Comparison of ENCODE assay signal across 11 cellular contexts in the genomic region with DNA sequence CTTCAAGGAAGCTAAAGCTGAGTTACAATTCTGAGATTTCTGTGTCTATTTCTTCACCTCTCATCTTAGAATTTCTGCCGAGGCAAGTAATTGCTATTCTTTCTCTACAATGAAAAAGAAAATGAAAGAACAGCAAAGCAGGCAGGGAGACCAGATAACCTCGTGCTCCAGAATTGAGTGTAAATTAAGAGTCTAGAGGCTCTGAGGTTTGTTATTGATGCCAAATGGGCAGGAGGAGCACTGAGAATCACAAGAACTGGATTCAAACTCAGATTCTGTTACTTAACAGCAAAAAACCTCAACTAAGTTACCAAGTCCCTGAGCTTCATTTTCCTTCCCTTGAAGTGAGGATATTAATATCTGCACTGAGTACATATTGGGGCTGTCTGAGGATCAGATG. TPM values are rescaled to one million over a fixed set of nuclear protein-coding genes. Genes with fewer than 3 reads are reported as not detected.
DNase-seq lines count a peak whose midpoint lies in the region; TF ChIP-seq lines count a peak whose summit lies in the region.
"Had no signal": no experiment of that assay in that cellular context is flagged by ENCODE, and none has a peak within 500 bp of the region (broad histone marks: within the 10 kb centered on the region; RNA-seq: fewer than 3 reads in every experiment).

No MANE protein-coding gene starts in this region.

- in situ Hi-C loops in GM13976 (cut with MboI; ENCODE audit: low sequenced_read_pairs, unreplicated experiment), result no loop called here

- DNase-seq in GM13976 (ENCODE audit: low spot score), result peak; percentile 18
- peak; percentile 31 for DNase-seq in fibroblast of the aortic adventitia (ENCODE audit: low read depth)
- DNase-seq in SW 1271 (lab: John Stamatoyannopoulos, UW), result no peak
- DNase-seq in T1000 (lab: John Stamatoyannopoulos, UW), result no peak
- no peak for DNase-seq in NCI-H2081 (lab: John Stamatoyannopoulos, UW)
- DNase-seq in NCI-H146 treated with DMSO at 0.1 percent for 48 hours (lab: John Stamatoyannopoulos, UW; ENCODE audit: unreplicated experiment), result no peak
- DNase-seq: activated naive CD8-positive, alpha-beta T cell treated with anti-CD3 and anti-CD28 coated beads, Interleukin-2, amount 50 U/mL, for 24 hours; NCI-H187; NCI-H69 had no signal

- no peaks in the 10 kb centered on the region for H3K27me3 ChIP-seq in OCI-LY3 (ENCODE audit: low read depth, low read length)
- no peaks in the 10 kb centered on the region for H3K27me3 ChIP-seq in skeletal muscle tissue (ENCODE audit: control insufficient read depth in 3 of 3, insufficient read depth in 3 of 3, low read length in 3 of 3)

- H3K27ac ChIP-seq in OCI-LY3 (ENCODE audit: low read length), result no peak overlapping the region
- peak overlapping the region; percentile 2 for H3K27ac ChIP-seq in skeletal muscle tissue (ENCODE audit: low read depth, low read length)

- TF ChIP-seq CTCF in GM13976 (IDR thresholded peaks at IDR 0.05; ENCODE audit: borderline replicate concordance, control extremely low read depth, extremely low read depth, insufficient read depth, missing control alignments) (no peak), OCI-LY3 (IDR thresholded peaks at IDR 0.05; ENCODE audit: low read depth, low read length) (no peak), fibroblast of the aortic adventitia (IDR thresholded peaks at IDR 0.05; ENCODE audit: insufficient read depth, low read length) (no peak)

- H4K20me1 ChIP-seq in OCI-LY3 (ENCODE audit: insufficient read depth, low read length), result no peaks in the 10 kb centered on the region

- H3K4me2 ChIP-seq in OCI-LY3 (ENCODE audit: low read length), result peak overlapping the region; percentile 16

- H3K79me2 ChIP-seq in OCI-LY3 (ENCODE audit: low read length), result no peaks in the 10 kb centered on the region

- H3K4me3 ChIP-seq in OCI-LY3 (ENCODE audit: low read length), result no peak overlapping the region
- H3K4me3 ChIP-seq in fibroblast of the aortic adventitia (ENCODE audit: low read depth, low read length), result peak overlapping the region; percentile 57
- peak overlapping the region in 2 of 3 donors; percentile 23 to 48 for H3K4me3 ChIP-seq in skeletal muscle tissue (ENCODE audit: low read length in 3 of 3)

- peaks cover 3% of the 10 kb centered on the region; the same call in 1 of the 2 replicates for H3K4me1 ChIP-seq in OCI-LY3 (ENCODE audit: low read length)
- peaks cover 0 to 6% (median 4%) of the 10 kb centered on the region in 3 donors for H3K4me1 ChIP-seq in skeletal muscle tissue (ENCODE audit: control insufficient read depth in 3 of 3, insufficient read depth in 3 of 3, low read length in 3 of 3)

- H3K36me3 ChIP-seq in OCI-LY3 (replicated peaks; ENCODE audit: low read depth, low read length), result no peaks in the 10 kb centered on the region
- no peaks in the 10 kb centered on the region for H3K36me3 ChIP-seq in skeletal muscle tissue (ENCODE audit: control insufficient read depth in 3 of 3, insufficient read depth in 3 of 3, low read length in 3 of 3)

- H2AFZ ChIP-seq in OCI-LY3 (ENCODE audit: low read depth, low read length), result peak overlapping the region; percentile 17; the same call in 1 of the 2 replicates

- no peaks in the 10 kb centered on the region for H3K9me3 ChIP-seq in OCI-LY3 (ENCODE audit: insufficient read depth, low read length)
- H3K9me3 ChIP-seq in skeletal muscle tissue (ENCODE audit: control insufficient read depth in 3 of 3, low read length in 3 of 3), result no peaks in the 10 kb centered on the region

- H3K9ac ChIP-seq in OCI-LY3 (ENCODE audit: low read length) (no peak overlapping the region), skeletal muscle tissue (ENCODE audit: low read depth in 1 of 3, low read length in 3 of 3) (peak overlapping the region; percentile 7 to 55 (median 17))

RNA-seq across cellular contexts. Expression of a gene that starts 5.5 kb away (rescaled TPM):
- total RNA-seq in fibroblast of the aortic adventitia (ENCODE audit: low replicate concordance) (356 and 379 TPM in 2 replicates), skeletal muscle tissue (40.2 TPM)

Comparison
In these comparisons a context has a peak if more than half of its experiments do, and no peak if none do; other contexts are left out.
1. DNase-seq: peak in GM13976 (single experiment) and fibroblast of the aortic adventitia (single experiment); none in SW 1271 (0 of 2), T1000 (single experiment), NCI-H2081 (0 of 2) and NCI-H146 treated with DMSO at 0.1 percent for 48 hours (single experiment).